26 cellular contexts compared by ENCODE assay signal in the genomic region with DNA sequence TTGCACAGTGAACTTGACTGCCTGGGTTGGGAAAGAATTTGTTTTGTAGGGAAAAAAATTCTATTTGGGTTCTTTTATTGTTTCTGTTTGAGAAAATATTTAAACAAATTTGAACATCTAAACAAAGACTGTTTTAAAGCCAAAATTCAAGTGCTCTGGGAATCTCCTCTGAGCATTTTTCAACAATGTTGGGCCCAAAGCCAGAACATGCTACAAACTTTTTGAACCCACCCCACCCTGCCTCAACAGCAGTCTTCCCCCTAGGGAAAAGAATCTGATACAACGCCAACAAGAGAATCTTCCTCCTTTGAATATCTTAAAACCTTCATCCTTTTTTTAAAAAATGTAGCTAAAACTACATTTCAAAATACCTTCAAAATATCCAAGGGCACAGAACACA. TPM values are rescaled to one million over a fixed set of nuclear protein-coding genes. Genes with fewer than 3 reads are reported as not detected.
"Had no signal": no experiment of that assay in that cellular context is flagged by ENCODE, and none has a peak within 500 bp of the region (broad histone marks: within the 10 kb centered on the region; RNA-seq: fewer than 3 reads in every experiment).

No MANE protein-coding gene starts in this region.

- DNase-seq: activated CD4-positive, alpha-beta memory T cell treated with anti-CD3 and anti-CD28 coated beads, Interleukin-2, amount 10 ng/mL, durations not matched to agents 7 days and 5 days; activated CD4-positive, alpha-beta T cell treated with anti-CD3 and anti-CD28 coated beads for 1 hour; activated CD4-positive, alpha-beta T cell treated with anti-CD3 and anti-CD28 coated beads, Interleukin-2, amount 10 ng/mL, durations not matched to agents 7 days and 5 days; activated gamma-delta T cell treated with Interleukin-2 at 50 U/mL for 16 hours; activated naive CD4-positive, alpha-beta T cell treated with anti-CD3 and anti-CD28 coated beads, Interleukin-2, amount 50 U/mL, for 16 hours; activated T-cell treated with anti-CD3 and anti-CD28 coated beads, Interleukin-2, amount 50 U/mL, for 4 hours; amygdala; central memory CD4-positive, alpha-beta T cell; esophagus squamous epithelium; gastrocnemius medialis; hippocampal formation; lower lobe of right lung; mesenchymal stem cell; naive thymus-derived CD8-positive, alpha-beta T cell; occipital lobe; psoas muscle; spleen; stimulated activated naive CD4-positive, alpha-beta T cell treated with Interleukin-2 at 50 U/mL for 16 hours; T-helper 2 cell had no signal

- H3K27ac ChIP-seq: epithelial cell of prostate, esophagus squamous epithelium, gastrocnemius medialis, lower lobe of right lung, neural progenitor cell, parathyroid adenoma, psoas muscle, spleen, tibial nerve had no signal

- H3K9me3 ChIP-seq: esophagus squamous epithelium, gastrocnemius medialis, lower lobe of right lung had no signal

- H3K27me3 ChIP-seq: gastrocnemius medialis, neural progenitor cell, tibial nerve had no signal

- H3K4me1 ChIP-seq: esophagus squamous epithelium, gastrocnemius medialis, lower lobe of right lung, parathyroid adenoma, psoas muscle, spleen had no signal

- H3K4me3 ChIP-seq: esophagus squamous epithelium, gastrocnemius medialis, lower lobe of right lung, neural progenitor cell, psoas muscle, spleen, tibial nerve had no signal

- ATAC-seq: activated T-cell treated with anti-CD3 and anti-CD28 coated beads, Interleukin-2, amount 50 U/mL, for 4 hours; activated T-helper 17 cell treated with anti-CD3 and anti-CD28 coated beads, Interleukin-2, amount 50 U/mL, for 72 hours; gastrocnemius medialis; lower lobe of right lung; naive thymus-derived CD8-positive, alpha-beta T cell; psoas muscle; SK-N-SH treated with all-trans-retinoic acid at 6 μM for 48 hours; WTC11 had no signal

- H3K36me3 ChIP-seq: esophagus squamous epithelium, gastrocnemius medialis, lower lobe of right lung, neural progenitor cell, spleen, tibial nerve had no signal

RNA-seq across cellular contexts. Expression of a gene that starts 20.3 kb away (rescaled TPM):
- total RNA-seq: naive thymus-derived CD8-positive, alpha-beta T cell had no signal
